Comparison of ENCODE assay signal across 8 cellular contexts in genomic region chr2:156399224-156399949, GRCh38. TPM values are rescaled to one million over a fixed set of nuclear protein-coding genes. Genes with fewer than 3 reads are reported as not detected.
DNase-seq lines count a peak whose midpoint lies in the region; ATAC-seq and TF ChIP-seq lines count a peak whose summit lies in the region.

No MANE protein-coding gene starts in this region.

- H3K4me1 ChIP-seq in KMS-11 (ENCODE audit: low read depth, poor library complexity, severe bottlenecking) (peaks cover 21% of the 10 kb centered on the region), stomach smooth muscle (ENCODE audit: control insufficient read depth, insufficient read depth, low read length) (peaks cover 8% of the 10 kb centered on the region)

- H3K36me3 ChIP-seq in KMS-11 (ENCODE audit: insufficient read depth) (no peaks in the 10 kb centered on the region), stomach smooth muscle (ENCODE audit: control insufficient read depth in 2 of 2, insufficient read depth in 2 of 2, low read length in 2 of 2) (no peaks in the 10 kb centered on the region)

- H3K27me3 ChIP-seq in KMS-11 (ENCODE audit: insufficient read depth, low read depth) (no peaks in the 10 kb centered on the region), stomach smooth muscle (ENCODE audit: control insufficient read depth in 1 of 2, insufficient read depth in 2 of 2, low read length in 2 of 2) (no peaks in the 10 kb centered on the region)

- peaks cover 6% of the 10 kb centered on the region for H3K36me3 Mint-ChIP-seq in activated naive CD8-positive, alpha-beta T cell treated with anti-CD3 and anti-CD28 coated beads, Interleukin-2, amount 50 U/mL, for 24 hours (ENCODE audit: low read depth)
- no peaks in the 10 kb centered on the region for H3K36me3 Mint-ChIP-seq in immature natural killer cell

- H3K4me3 Mint-ChIP-seq in activated naive CD8-positive, alpha-beta T cell treated with anti-CD3 and anti-CD28 coated beads, Interleukin-2, amount 50 U/mL, for 24 hours: peak overlapping the region; percentile 93
- H3K4me3 Mint-ChIP-seq in immature natural killer cell: peak overlapping the region; percentile 90 to 96 (median 92)

- peaks cover 50% of the 10 kb centered on the region for H3K4me1 Mint-ChIP-seq in activated naive CD8-positive, alpha-beta T cell treated with anti-CD3 and anti-CD28 coated beads, Interleukin-2, amount 50 U/mL, for 24 hours
- H3K4me1 Mint-ChIP-seq in immature natural killer cell: peaks cover 15 to 23% of the 10 kb centered on the region in 2 donors

- H3K9me3 Mint-ChIP-seq in activated naive CD8-positive, alpha-beta T cell treated with anti-CD3 and anti-CD28 coated beads, Interleukin-2, amount 50 U/mL, for 24 hours: no peaks in the 10 kb centered on the region
- H3K9me3 Mint-ChIP-seq in immature natural killer cell: no peaks in the 10 kb centered on the region

- peak overlapping the region; percentile 88; the same call in 1 of the 2 replicates for H3K4me3 ChIP-seq in GM12864 (ENCODE audit: low read depth, low read length)
- peak overlapping the region; percentile 97 for H3K4me3 ChIP-seq in KMS-11 (IDR thresholded peaks at IDR 0.05; ENCODE audit: insufficient read depth, low read depth, low read length)
- peak overlapping the region; percentile 91 to 95 for H3K4me3 ChIP-seq in stomach smooth muscle (ENCODE audit: low read length in 2 of 2)

- peak; percentile 57 for ATAC-seq in activated naive CD8-positive, alpha-beta T cell treated with anti-CD3 and anti-CD28 coated beads, Interleukin-2, amount 50 U/mL, for 24 hours
- no peak for ATAC-seq in HG02938 (IDR thresholded peaks at IDR 0.05; ENCODE audit: unreplicated experiment)

- H4K20me1 ChIP-seq in KMS-11 (ENCODE audit: insufficient read depth): no peaks in the 10 kb centered on the region

- peak overlapping the region; percentile 74 for H3K4me2 ChIP-seq in KMS-11

- H3K9ac ChIP-seq in KMS-11 (peak overlapping the region; percentile 50), stomach smooth muscle (ENCODE audit: low read length in 2 of 2) (peak overlapping the region; percentile 76 to 91)

- H3K27ac Mint-ChIP-seq in activated naive CD8-positive, alpha-beta T cell treated with anti-CD3 and anti-CD28 coated beads, Interleukin-2, amount 50 U/mL, for 24 hours: peak overlapping the region; percentile 96
- H3K27ac Mint-ChIP-seq in immature natural killer cell: peak overlapping the region; percentile 64 to 99 (median 96)

- H3K9me3 ChIP-seq in stomach smooth muscle (ENCODE audit: control insufficient read depth in 2 of 2, low read length in 2 of 2): no peaks in the 10 kb centered on the region

- peak overlapping the region; percentile 34; the same call in 1 of the 2 replicates for H3K27ac ChIP-seq in KMS-11
- H3K27ac ChIP-seq in stomach smooth muscle (ENCODE audit: low read length): peak overlapping the region; percentile 74

- peaks cover 6% of the 10 kb centered on the region for H3K27me3 Mint-ChIP-seq in activated naive CD8-positive, alpha-beta T cell treated with anti-CD3 and anti-CD28 coated beads, Interleukin-2, amount 50 U/mL, for 24 hours
- H3K27me3 Mint-ChIP-seq in immature natural killer cell (ENCODE audit: low read depth in 3 of 3): peaks cover 20 to 23% (median 22%) of the 10 kb centered on the region in 3 donors

- H2AFZ ChIP-seq in KMS-11 (ENCODE audit: low read depth): peak overlapping the region; percentile 81

- no peaks in the 10 kb centered on the region for H3K79me2 ChIP-seq in KMS-11 (ENCODE audit: insufficient read depth, low read depth)

- DNase-seq in GM12864 (ENCODE audit: low read depth) (no peak), immature natural killer cell (no peak), NCI-H1694 treated with DMSO at 0.1 percent for 48 hours (lab: John Stamatoyannopoulos, UW) (no peak)
- no peak for DNase-seq in activated naive CD8-positive, alpha-beta T cell treated with anti-CD3 and anti-CD28 coated beads, Interleukin-2, amount 50 U/mL, for 24 hours
- DNase-seq in central memory CD4-positive, alpha-beta T cell: no peak

- TF ChIP-seq CTCF in GM12864 (IDR thresholded peaks at IDR 0.05; ENCODE audit: low read depth, low read length, missing control alignments) (no peak), KMS-11 (conservative IDR thresholded peaks at IDR 0.05; ENCODE audit: low read depth, low read length) (no peak)

RNA-seq across cellular contexts. Expression of gene GPD2, which starts 36.8 kb away (rescaled TPM):
- 10 to 100 TPM in 1 of 3 donors, 1 to 10 TPM in 2; 5.6 to 13.3 (median 6.5) TPM for polyA plus RNA-seq in immature natural killer cell
